ENCODE assay signal across 8 cellular contexts in genomic region chr14:77965919-77966435, GRCh38.
A peak's percentile ranks its signal among the peaks of the same experiment; 100 is the strongest.
DNase-seq lines count a peak whose midpoint lies in the region; ATAC-seq and TF ChIP-seq lines count a peak whose summit lies in the region.

No MANE protein-coding gene starts in this region.

- H3K27me3 ChIP-seq in BJ (ENCODE audit: control insufficient read depth, insufficient read depth, low read length) (0 out of 2 replicates have a peak, but pooled peaks cover 1% of the 10 kb centered on the region), endodermal cell (ENCODE audit: control insufficient read depth, insufficient read depth, low read length, poor library complexity, severe bottlenecking) (peaks cover 17% of the 10 kb centered on the region)

- H3K27ac Mint-ChIP-seq in endodermal cell: no peak overlapping the region
- H3K27ac Mint-ChIP-seq in naive B cell: peak overlapping the region in 1 of 6 donors; percentile 44

- no peaks in the 10 kb centered on the region for H3K4me1 ChIP-seq in endodermal cell (ENCODE audit: control insufficient read depth, insufficient read depth, low read length)

- H3K9me3 Mint-ChIP-seq in endodermal cell: no peaks in the 10 kb centered on the region
- no peaks in the 10 kb centered on the region for H3K9me3 Mint-ChIP-seq in naive B cell

- POLR2A ChIA-PET in BJ (lab: Charles Lee): no interaction called here

- CTCF ChIA-PET in BJ (lab: Yijun Ruan, JAX): interaction anchor here (0.6 to 1.3 kb wide), 2 partner anchors 104 to 1478 kb away, joined by 3 read pairs; no protein-coding TSS in a partner anchor

- H3K27me3 Mint-ChIP-seq in endodermal cell (ENCODE audit: insufficient read depth): peaks cover 29% of the 10 kb centered on the region
- H3K27me3 Mint-ChIP-seq in naive B cell: peaks cover 4 to 28% (median 7%) of the 10 kb centered on the region in 3 donors

- H3K4me3 Mint-ChIP-seq in endodermal cell (peak overlapping the region; percentile 48), naive B cell (peak overlapping the region; percentile 57 to 86 (median 76))

- DNase-seq in BJ (ENCODE audit: low read depth) (no peak), NOMO-1 treated with DMSO at 0.1 percent for 48 hours (lab: John Stamatoyannopoulos, UW; ENCODE audit: unreplicated experiment) (peak; percentile 83), endodermal cell (peak; percentile 78), naive B cell (peak; percentile 1)
- DNase-seq in effector CD8-positive, alpha-beta T cell (lab: John Stamatoyannopoulos, UW): no peak

- H3K36me3 Mint-ChIP-seq in endodermal cell (ENCODE audit: low read depth): no peaks in the 10 kb centered on the region
- H3K36me3 Mint-ChIP-seq in naive B cell: no peaks in the 10 kb centered on the region

- TF ChIP-seq CTCF in BJ (IDR thresholded peaks at IDR 0.05; ENCODE audit: insufficient read depth, low read depth, low read length): no peak
- no peak for TF ChIP-seq CTCF in endodermal cell (conservative IDR thresholded peaks at IDR 0.05)

- H3K27ac ChIP-seq in endodermal cell (ENCODE audit: low read depth, low read length): no peak overlapping the region

- H3K9me3 ChIP-seq in endodermal cell (ENCODE audit: control insufficient read depth, low read length): no peaks in the 10 kb centered on the region

- H3K9ac ChIP-seq in endodermal cell (ENCODE audit: extremely low read depth, low read length, poor library complexity, severe bottlenecking): no peak overlapping the region

- no peaks in the 10 kb centered on the region for H3K4me1 Mint-ChIP-seq in endodermal cell
- peaks cover 4 to 14% (median 7%) of the 10 kb centered on the region in 3 donors for H3K4me1 Mint-ChIP-seq in naive B cell

- WGBS in endodermal cell (ENCODE audit: insufficient coverage in 1 of 2, insufficient read length in 1 of 2), 2 experiments: 30 to 33% methylated on average over 18 to 35 of the region's 35 CpGs

- H3K36me3 ChIP-seq in BJ (ENCODE audit: control insufficient read depth, insufficient read depth, low read length) (no peaks in the 10 kb centered on the region), endodermal cell (ENCODE audit: control insufficient read depth, insufficient read depth, low read length) (no peaks in the 10 kb centered on the region)

- ATAC-seq in GM18870 (IDR thresholded peaks at IDR 0.05; ENCODE audit: unreplicated experiment) (peak; percentile 69), HG03135 (IDR thresholded peaks at IDR 0.05; ENCODE audit: unreplicated experiment) (peak; percentile 78), naive B cell (ENCODE audit: low read depth in 2 of 2) (peak; percentile 61 to 62)
- ATAC-seq in activated CD4-positive, CD25-positive, alpha-beta regulatory T cell treated with anti-CD3 and anti-CD28 coated beads, Interleukin-2, amount 50 U/mL, for 24 hours: no peak

- H3K4me3 ChIP-seq in BJ (ENCODE audit: low read depth, low read length): peak overlapping the region; percentile 21; the same call in 1 of the 2 replicates
- no peak overlapping the region for H3K4me3 ChIP-seq in endodermal cell (ENCODE audit: low read length)

Comparison
In these comparisons a context has a peak if more than half of its experiments do, and no peak if none do; other contexts are left out.
1. DNase-seq: peak in NOMO-1 treated with DMSO at 0.1 percent for 48 hours (single experiment), endodermal cell (single experiment) and naive B cell (single experiment); none in BJ (single experiment) and effector CD8-positive, alpha-beta T cell (single experiment).
2. ATAC-seq: peak in GM18870 (single experiment), HG03135 (single experiment) and naive B cell (2 of 2); none in activated CD4-positive, CD25-positive, alpha-beta regulatory T cell treated with anti-CD3 and anti-CD28 coated beads, Interleukin-2, amount 50 U/mL, for 24 hours (0 of 2).